8 cellular contexts compared by ENCODE assay signal in the genomic region with DNA sequence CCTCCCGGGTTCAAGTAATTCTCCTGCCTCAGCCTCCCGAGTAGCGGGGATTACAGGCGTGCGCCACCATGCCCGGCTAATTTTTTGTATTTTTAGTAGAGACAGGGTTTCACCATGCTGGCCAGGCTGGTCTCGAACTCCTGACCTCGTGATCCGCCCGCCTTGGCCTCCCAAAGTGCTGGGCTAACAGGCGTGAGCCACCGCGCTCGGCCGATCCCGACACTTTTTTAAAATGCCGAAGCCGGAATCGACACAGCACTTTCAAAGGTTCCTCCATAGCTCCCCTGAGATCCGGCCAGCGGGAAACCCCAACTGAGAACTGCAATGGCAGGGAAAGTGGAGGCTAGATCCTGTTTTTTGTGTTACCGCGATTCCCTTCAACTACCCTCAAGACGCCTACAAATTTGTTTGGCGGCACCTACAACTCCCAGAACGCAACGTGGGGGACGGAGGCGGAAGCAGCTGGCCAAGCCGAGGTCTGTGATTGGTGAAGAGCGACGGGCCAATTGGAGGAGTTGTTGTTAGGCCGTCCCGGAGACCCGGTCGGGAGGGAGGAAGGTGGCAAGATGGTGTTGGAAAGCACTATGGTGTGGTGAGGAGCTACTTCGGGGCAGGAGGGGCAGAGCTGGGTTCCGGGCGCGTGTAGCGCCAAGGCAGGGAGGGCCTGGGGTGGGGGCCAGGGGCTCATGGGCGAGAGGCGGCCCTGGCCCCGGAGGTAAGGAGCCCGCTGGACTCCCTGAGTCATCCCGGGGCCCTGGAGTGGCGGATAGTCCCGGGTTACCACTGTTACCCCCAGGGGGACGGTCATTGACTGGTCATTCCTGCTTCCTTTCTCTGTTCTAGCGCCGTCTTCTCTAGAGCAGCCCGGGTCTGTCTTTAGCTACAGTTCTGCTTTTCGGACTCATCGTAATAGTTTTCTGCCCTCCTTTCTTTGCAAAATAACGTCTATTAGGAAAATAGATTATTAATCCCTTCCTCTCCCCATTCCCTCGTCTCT. TPM values are rescaled to one million over a fixed set of nuclear protein-coding genes. Genes with fewer than 3 reads are reported as not detected.
DNase-seq lines count a peak whose midpoint lies in the region; ATAC-seq and TF ChIP-seq lines count a peak whose summit lies in the region.

A gene (plus strand): TSS at position 518 of the 997 bp plus-strand sequence. CDS start 49 bp downstream, at position 567.

- ATAC-seq in HG02798 (IDR thresholded peaks at IDR 0.05; ENCODE audit: poor library complexity, unreplicated experiment): peak; percentile 96
- peak; percentile 93 to 96 (median 94) for ATAC-seq in T-cell (replicated peaks in 1 of 4)
- peak; percentile 98 to 99 (median 99) for ATAC-seq in heart left ventricle

- H3K4me3 Mint-ChIP-seq in T-cell (peak within 1 kb of the TSS; percentile 83 to 91 (median 88)), type B pancreatic cell (peak within 1 kb of the TSS; percentile 99)

- no peaks in the 10 kb centered on the region for H3K9me3 ChIP-seq in heart left ventricle

- WGBS in adipose tissue, 3 donors: 7 to 11% (median 10%) methylated on average over 56 of the region's 56 CpGs
- WGBS in heart left ventricle, 4 donors: 9 to 14% (median 12%) methylated on average over 50 to 56 of the region's 56 CpGs

- H3K27ac Mint-ChIP-seq in T-cell (peak within 1 kb of the TSS; percentile 89), type B pancreatic cell (peak within 1 kb of the TSS; percentile 98)

- H3K27me3 Mint-ChIP-seq in T-cell (no peaks in the 10 kb centered on the region), type B pancreatic cell (no peaks in the 10 kb centered on the region)

- peak; percentile 89 for DNase-seq in NCI-H1436 treated with DMSO at 0.1 percent for 48 hours (lab: John Stamatoyannopoulos, UW)
- peak; percentile 78 to 96 (median 92) for DNase-seq in T-cell
- DNase-seq in heart left ventricle: peak; percentile 96
- DNase-seq in pons (ENCODE audit: low spot score): peak; percentile 97
- peak; percentile 91 for DNase-seq in type B pancreatic cell (ENCODE audit: extremely low spot score, unreplicated experiment)

- no peaks in the 10 kb centered on the region for H3K9me3 Mint-ChIP-seq in T-cell
- no peaks in the 10 kb centered on the region for H3K9me3 Mint-ChIP-seq in type B pancreatic cell

- CTCF ChIA-PET in T-cell (lab: Charles Lee): interaction anchor here in 1 of 2 donors (0.7 to 1.6 kb wide), 7 partner anchors 27 to 157 kb away, joined by 3 to 12 read pairs (median 6); a partner anchor contains a TSS

- H3K4me1 Mint-ChIP-seq in T-cell (peaks cover 27 to 39% (median 36%) of the 10 kb centered on the region in 3 donors), type B pancreatic cell (ENCODE audit: unreplicated experiment) (peaks cover 22% of the 10 kb centered on the region)

- H3K36me3 Mint-ChIP-seq in T-cell (peaks cover 1% of the 10 kb centered on the region), type B pancreatic cell (peaks cover 12% of the 10 kb centered on the region)

- peaks cover 0 to 26% (median 9%) of the 10 kb centered on the region in 12 donors for H3K4me1 ChIP-seq in heart left ventricle

- peak in 1 of 2 donors; percentile 86 for TF ChIP-seq POLR2A in heart left ventricle (IDR thresholded peaks at IDR 0.05)

- POLR2A ChIA-PET in T-cell (lab: Charles Lee): interaction anchor here (0.6 to 1.4 kb wide), 6 partner anchors 156 to 879 kb away, joined by 3 to 12 read pairs (median 4); a partner anchor contains a TSS

- peak within 1 kb of the TSS; percentile 71 for H3K4me3 ChIP-seq in GM12875 (ENCODE audit: low read depth, low read length)
- H3K4me3 ChIP-seq in heart left ventricle: peak within 1 kb of the TSS; percentile 63 to 97 (median 88)

- no peaks in the 10 kb centered on the region for H3K27me3 ChIP-seq in heart left ventricle

- no peak for TF ChIP-seq CTCF in GM12875 (IDR thresholded peaks at IDR 0.05; ENCODE audit: borderline replicate concordance, insufficient read depth, low read depth, low read length)
- TF ChIP-seq CTCF in heart left ventricle (IDR thresholded peaks at IDR 0.05): no peak
- peak; percentile 39 for TF ChIP-seq CTCF in type B pancreatic cell (conservative IDR thresholded peaks at IDR 0.05)

- H3K27ac ChIP-seq in adipose tissue (ENCODE audit: low read depth, low read length) (peak within 1 kb of the TSS; percentile 58), heart left ventricle (peak within 1 kb of the TSS; percentile 73 to 95 (median 90))

- peaks cover 0 to 12% (median 5%) of the 10 kb centered on the region in 9 donors for H3K36me3 ChIP-seq in heart left ventricle

- intact Hi-C loops in heart left ventricle (cut with DNase I): loop anchor here in 7 of 10 donors (1.0 to 10.0 kb wide), 8 partner anchors 27 to 160 kb away; a partner anchor contains a TSS

RNA-seq across cellular contexts. Expression of the gene that starts here (rescaled TPM):
- total RNA-seq in T-cell: 100 to 1,000 TPM in 3 of 5 donors, 10 to 100 TPM in 2; 68.1 to 150 (median 133) TPM
- polyA plus RNA-seq in adipose tissue: 100 to 1,000 TPM; 115 to 142 (median 130) TPM
- 100 to 1,000 TPM; 127 to 181 (median 138) TPM for total RNA-seq in heart left ventricle
- 100 to 1,000 TPM; 205 to 231 TPM for polyA plus RNA-seq in heart left ventricle
- 146 and 170 TPM in 2 replicates for total RNA-seq in type B pancreatic cell (ENCODE audit: low replicate concordance)

Comparison
In these comparisons a context has a peak if more than half of its experiments do, and no peak if none do; other contexts are left out.
1. Peak in every context shown above with its lines: DNase-seq, ATAC-seq, H3K4me3 ChIP-seq and H3K27ac ChIP-seq.